In genomic region chrX:155216179-155216939, GRCh38 we compare ENCODE assay signal across 8 cellular contexts. TPM values are rescaled to one million over a fixed set of nuclear protein-coding genes. Genes with fewer than 3 reads are reported as not detected.
DNase-seq lines count a peak whose midpoint lies in the region; ATAC-seq and TF ChIP-seq lines count a peak whose summit lies in the region.

A gene with protein sequence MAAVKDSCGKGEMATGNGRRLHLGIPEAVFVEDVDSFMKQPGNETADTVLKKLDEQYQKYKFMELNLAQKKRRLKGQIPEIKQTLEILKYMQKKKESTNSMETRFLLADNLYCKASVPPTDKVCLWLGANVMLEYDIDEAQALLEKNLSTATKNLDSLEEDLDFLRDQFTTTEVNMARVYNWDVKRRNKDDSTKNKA (plus strand): TSS chrX:155216460. CDS start chrX:155216483, 23 bp downstream.

- TF ChIP-seq CTCF in omental fat pad (IDR thresholded peaks at IDR 0.05) (no peak), testis (IDR thresholded peaks at IDR 0.05) (peak in 1 of 3 experiments; percentile 31)

- 0% methylated on average over 7 to 29 of the region's 53 CpGs for WGBS in testis, 2 donors

- H3K27me3 Mint-ChIP-seq in activated naive CD8-positive, alpha-beta T cell = no peaks in the 10 kb centered on the region

- H3K4me3 ChIP-seq in testis = peak within 1 kb of the TSS; percentile 67 to 76

- intact Hi-C loops in testis (cut with DNase I; ENCODE audit: low total_unique reads) = no loop called here

- peak; percentile 99 for DNase-seq in NCI-H1092 treated with DMSO at 0.1 percent for 48 hours (lab: John Stamatoyannopoulos, UW)
- DNase-seq in SKM-1 treated with dmso at 0.1 percent for 144 hours (lab: John Stamatoyannopoulos, UW; ENCODE audit: unreplicated experiment) = peak; percentile 85
- DNase-seq in glomerular visceral epithelial cell (ENCODE audit: extremely low spot score) = peak; percentile 93
- peak; percentile 57 for DNase-seq in omental fat pad (ENCODE audit: low spot score)
- DNase-seq in testis = peak; percentile 96

- peak within 1 kb of the TSS; percentile 94 for H3K27ac Mint-ChIP-seq in activated naive CD8-positive, alpha-beta T cell

- H3K36me3 ChIP-seq in testis (ENCODE audit: low read depth, missing control alignments) = no peaks in the 10 kb centered on the region

- peak; percentile 44 for TF ChIP-seq POLR2A in GM10847 (IDR thresholded peaks at IDR 0.05; ENCODE audit: extremely low read depth, insufficient read length)
- TF ChIP-seq POLR2A in testis (IDR thresholded peaks at IDR 0.05) = no peak

- peaks cover 3% of the 10 kb centered on the region for H3K4me1 ChIP-seq in testis

- peak within 1 kb of the TSS; percentile 98 for H3K4me3 Mint-ChIP-seq in activated naive CD8-positive, alpha-beta T cell

- no peaks in the 10 kb centered on the region for H3K9me3 ChIP-seq in testis

- H3K27me3 ChIP-seq in testis = no peaks in the 10 kb centered on the region

- ATAC-seq in HG02623 (IDR thresholded peaks at IDR 0.05; ENCODE audit: unreplicated experiment) = peak; percentile 99
- peak; percentile 96 for ATAC-seq in omental fat pad (ENCODE audit: low FRiP score)

- H3K27ac ChIP-seq in testis = peak within 1 kb of the TSS; percentile 90 to 93

- H3K4me1 Mint-ChIP-seq in activated naive CD8-positive, alpha-beta T cell (ENCODE audit: low read depth) = peaks cover 29% of the 10 kb centered on the region

- H3K9me3 Mint-ChIP-seq in activated naive CD8-positive, alpha-beta T cell (ENCODE audit: low read depth) = no peaks in the 10 kb centered on the region

- no peaks in the 10 kb centered on the region for H3K36me3 Mint-ChIP-seq in activated naive CD8-positive, alpha-beta T cell

RNA-seq across cellular contexts. Expression of the gene that starts here (rescaled TPM):
- total RNA-seq in omental fat pad (10 to 100 TPM; 22.2 to 30.4 (median 25.7) TPM), testis (10 to 100 TPM; 14.8 to 20.9 TPM)
- polyA plus RNA-seq in testis (ENCODE audit: insufficient read depth, low read depth, low replicate concordance) = 26.5 TPM

Comparison
In these comparisons a context has a peak if more than half of its experiments do, and no peak if none do; other contexts are left out.
1. Peak in every context shown above with its lines: DNase-seq, ATAC-seq, H3K4me3 ChIP-seq and H3K27ac ChIP-seq.